ENCODE assay signal across 20 cellular contexts in genomic region chr10:123742751-123743440, GRCh38.
DNase-seq lines count a peak whose midpoint lies in the region; ATAC-seq, FAIRE-seq and TF ChIP-seq lines count a peak whose summit lies in the region.
"Had no signal": no experiment of that assay in that cellular context is flagged by ENCODE, and none has a peak within 500 bp of the region (broad histone marks: within the 10 kb centered on the region; RNA-seq: fewer than 3 reads in every experiment).

No MANE protein-coding gene starts in this region.

- no peak overlapping the region for H3K23ac ChIP-seq in H1 (ENCODE audit: insufficient read length)

- H3K56ac ChIP-seq in H1 (replicated peaks; ENCODE audit: insufficient read length, low read depth, low read length): no peak overlapping the region

- no peak overlapping the region for H4K5ac ChIP-seq in H1 (ENCODE audit: insufficient read length, low read depth, low read length)

- TF ChIP-seq CTCF in HCT116 (IDR thresholded peaks at IDR 0.05 in 2 of 3, conservative IDR thresholded peaks at IDR 0.05 in 1 of 3; ENCODE audit: borderline replicate concordance in 1 of 3, insufficient read depth in 1 of 3, low read depth in 2 of 3, low read length in 2 of 3) (0 out of 6 replicates have a peak, but pooled peaks of 1 of the 3 experiments have one; percentile 8), H1 (IDR thresholded peaks at IDR 0.05; ENCODE audit: control extremely low read depth in 1 of 3, insufficient read depth in 1 of 3, low read depth in 1 of 3, low read length in 3 of 3) (no peak), osteoblast (IDR thresholded peaks at IDR 0.05; ENCODE audit: extremely low read depth, low read depth, low read length) (no peak)

- no peak for TF ChIP-seq EP300 in H1 (IDR thresholded peaks at IDR 0.05; ENCODE audit: borderline replicate concordance in 1 of 2, low read depth in 2 of 2, low read length in 2 of 2)

- H2BK20ac ChIP-seq in H1 (ENCODE audit: low read length): no peak overlapping the region

- H3K27ac ChIP-seq in HCT116 (ENCODE audit: low read depth, low read length) (no peak overlapping the region), H1 (ENCODE audit: low read depth, low read length) (no peak overlapping the region), osteoblast (ENCODE audit: low read depth, low read length) (no peak overlapping the region)
- H3K27ac ChIP-seq: A549 had no signal

- H4K8ac ChIP-seq in H1 (ENCODE audit: extremely low read depth, insufficient read depth, low read length): no peak overlapping the region

- no peak overlapping the region for H4K91ac ChIP-seq in H1 (replicated peaks; ENCODE audit: insufficient read length, low read length)

- CTCF ChIA-PET in HCT116 (lab: Charles Lee) (no interaction called here), H1 (lab: Charles Lee; ENCODE audit: partially characterized antibody) (interaction anchor here (1.2 to 1.8 kb wide), 3 partner anchors 19 to 169 kb away, joined by 4 to 5 read pairs (median 4); no protein-coding TSS in a partner anchor)

- H3K36me3 ChIP-seq in HCT116 (ENCODE audit: control insufficient read depth in 1 of 2, insufficient read depth in 2 of 2, low read length in 2 of 2) (no peaks in the 10 kb centered on the region), H1 (ENCODE audit: control insufficient read depth in 2 of 4, insufficient read depth in 4 of 4, low read length in 3 of 4) (no peaks in the 10 kb centered on the region), osteoblast (ENCODE audit: insufficient read depth, low read length) (no peaks in the 10 kb centered on the region)

- H4K20me1 ChIP-seq in HCT116 (ENCODE audit: insufficient read depth): no peaks in the 10 kb centered on the region
- H4K20me1 ChIP-seq in H1 (replicated peaks in 1 of 2; ENCODE audit: control insufficient read depth in 1 of 2, insufficient read depth in 2 of 2, low read length in 2 of 2): peaks cover 0 to 2% of the 10 kb centered on the region in 2 experiments
- H4K20me1 ChIP-seq in osteoblast (ENCODE audit: insufficient read depth, low read length): no peaks in the 10 kb centered on the region

- no peak for TF ChIP-seq POLR2A in HCT116 (IDR thresholded peaks at IDR 0.05; ENCODE audit: borderline replicate concordance, extremely low read depth, insufficient read depth, insufficient read length)
- no peak for TF ChIP-seq POLR2A in H1 (IDR thresholded peaks at IDR 0.05; ENCODE audit: control extremely low read depth in 1 of 2, low read depth in 2 of 2, low read length in 2 of 2)

- H3K79me1 ChIP-seq in H1 (ENCODE audit: low read depth, low read length): no peaks in the 10 kb centered on the region

- no peak overlapping the region for H3K9ac ChIP-seq in HCT116 (ENCODE audit: low read length)
- no peak overlapping the region for H3K9ac ChIP-seq in H1 (replicated peaks in 1 of 4; ENCODE audit: extremely low read depth in 1 of 4, low read depth in 3 of 4, low read length in 3 of 4)

- POLR2A ChIA-PET in HCT116 (lab: Charles Lee): no interaction called here
- POLR2A ChIA-PET in H1 (lab: Charles Lee; ENCODE audit: partially characterized antibody): interaction anchor here (0.7 to 1.4 kb wide), 2 partner anchors 9 to 18 kb away, joined by 4 to 5 read pairs; no protein-coding TSS in a partner anchor

- H2AFZ ChIP-seq in HCT116 (ENCODE audit: low read depth, low read length, poor library complexity, severe bottlenecking) (no peak overlapping the region), H1 (ENCODE audit: low read length) (no peak overlapping the region), osteoblast (ENCODE audit: low read length) (no peak overlapping the region)

- H3K27me3 ChIP-seq in HCT116 (ENCODE audit: insufficient read depth, low read length) (peaks cover 56% of the 10 kb centered on the region), H1 (replicated peaks in 1 of 4; ENCODE audit: control insufficient read depth in 3 of 4, extremely low read depth in 1 of 4, insufficient read depth in 3 of 4, low read length in 3 of 4) (no peaks in the 10 kb centered on the region), osteoblast (ENCODE audit: insufficient read depth, low read length) (no peaks in the 10 kb centered on the region)

- no peaks in the 10 kb centered on the region for H3K9me2 ChIP-seq in HCT116 (ENCODE audit: insufficient read depth)

- no peak overlapping the region for H3K14ac ChIP-seq in H1 (ENCODE audit: insufficient read length)

- intact Hi-C loops in HCT116 (cut with micrococcal nuclease): no loop called here

- H2BK120ac ChIP-seq in H1 (replicated peaks; ENCODE audit: low read depth, low read length): no peak overlapping the region

- no peak overlapping the region for H2BK5ac ChIP-seq in H1 (ENCODE audit: low read depth, low read length)

- peak; percentile 43; the same call in 1 of the 2 replicates for ATAC-seq in HCT116
- ATAC-seq in HG03045 (IDR thresholded peaks at IDR 0.05; ENCODE audit: unreplicated experiment): no peak
- ATAC-seq in HG02623 (IDR thresholded peaks at IDR 0.05; ENCODE audit: unreplicated experiment): no peak
- ATAC-seq: T-helper 17 cell had no signal

- WGBS in H1 (ENCODE audit: extremely low coverage in 1 of 2, insufficient coverage in 1 of 2, insufficient read length in 1 of 2, insufficient replicate concordance in 2 of 2, low coverage in 1 of 2, low lambda C conversion rate in 2 of 2, missing lambda C conversion rate in 1 of 2), 2 experiments: 87% methylated on average over 10 of the region's 10 CpGs; no CpG with 5 or more reads in 1 of the 2 experiments

- H3K23me2 ChIP-seq in H1 (ENCODE audit: low read depth, low read length): no peaks in the 10 kb centered on the region

- H3K4me3 ChIP-seq in HCT116 (replicated peaks in 1 of 2; ENCODE audit: low read depth in 1 of 2, low read length in 2 of 2) (no peak overlapping the region), H1 (ENCODE audit: extremely low read depth in 1 of 4, insufficient read depth in 2 of 4, low read depth in 3 of 4, low read length in 4 of 4) (no peak overlapping the region), osteoblast (ENCODE audit: insufficient read depth, low read length) (no peak overlapping the region)
- H3K4me3 ChIP-seq: A549 had no signal

- no peak for FAIRE-seq in H1 (lab: Jason Lieb, UNC)
- FAIRE-seq: A549, HTR-8/SVneo had no signal

- DNase-seq in activated CD8-positive, alpha-beta memory T cell treated with anti-CD3 and anti-CD28 coated beads for 24 hours: peak; percentile 21
- no peak for DNase-seq in activated CD8-positive, alpha-beta memory T cell treated with anti-CD3 and anti-CD28 coated beads, Interleukin-2, amount 50 U/mL, for 48 hours
- DNase-seq in HCT116 (ENCODE audit: low read depth, low spot score) (no peak), H1 (ENCODE audit: low read depth in 1 of 2, low spot score in 2 of 2) (no peak), osteoblast (ENCODE audit: insufficient read length, low spot score, missing footprints) (no peak)
- DNase-seq in stimulated activated CD4-positive, alpha-beta T cell treated with anti-CD3 and anti-CD28 coated beads, Interleukin-4, amount 100 ng/mL, for 4 hours: no peak
- DNase-seq: C1 segment of cervical spinal cord, DMS79 treated with DMSO at 0.1 percent for 48 hours, GDM1, HFFc6, IMR-90, NCI-H146, NCI-H2029 treated with DMSO at 0.1 percent for 48 hours, NCI-H2227 treated with DMSO at 0.1 percent for 48 hours, NCI-H524, T-helper 17 cell had no signal

- H2AK5ac ChIP-seq in H1 (ENCODE audit: low read depth, low read length): no peak overlapping the region

- H3K4ac ChIP-seq in H1 (replicated peaks; ENCODE audit: insufficient read length, low read depth, low read length): no peak overlapping the region

- TF ChIP-seq RAD21 in HCT116 (IDR thresholded peaks at IDR 0.05; ENCODE audit: low read depth) (peak; percentile 16; the same call in 1 of the 2 replicates), H1 (IDR thresholded peaks at IDR 0.05 in 1 of 2, conservative IDR thresholded peaks at IDR 0.05 in 1 of 2; ENCODE audit: low read depth in 2 of 2, low read length in 2 of 2) (peak; percentile 9 to 15; a peak in 1 of 4 replicates)

- no TSS peak for BruUV-seq in HCT116 (replicated peaks; lab: Mats Ljungman, UMichigan)

- 0 out of 2 replicates have a peak overlapping the region, but pooled peaks have one; percentile 61 for H2BK15ac ChIP-seq in H1 (ENCODE audit: low read length)

- no peaks in the 10 kb centered on the region for H3K9me3 ChIP-seq in HCT116 (ENCODE audit: control insufficient read depth in 1 of 2, insufficient read depth in 1 of 2, low read depth in 1 of 2, low read length in 2 of 2)
- no peaks in the 10 kb centered on the region for H3K9me3 ChIP-seq in H1 (ENCODE audit: insufficient read depth in 2 of 2, low read depth in 1 of 2, low read length in 1 of 2)
- H3K9me3 ChIP-seq in osteoblast (ENCODE audit: low read depth, low read length): no peaks in the 10 kb centered on the region
- H3K9me3 ChIP-seq: A549 had no signal

- H3K4me2 ChIP-seq in HCT116 (ENCODE audit: low read length) (no peak overlapping the region), H1 (ENCODE audit: insufficient read depth in 1 of 2, low read depth in 2 of 2, low read length in 2 of 2) (no peak overlapping the region), osteoblast (ENCODE audit: insufficient read depth, low read length) (no peak overlapping the region)

- H3K79me2 ChIP-seq in HCT116 (ENCODE audit: insufficient read depth, low read length) (no peaks in the 10 kb centered on the region), H1 (ENCODE audit: control insufficient read depth in 1 of 2, insufficient read depth in 2 of 2, low read length in 2 of 2) (no peaks in the 10 kb centered on the region), osteoblast (ENCODE audit: insufficient read depth, low read length) (no peaks in the 10 kb centered on the region)

- H3K4me1 ChIP-seq in HCT116 (ENCODE audit: control insufficient read depth in 1 of 2, insufficient read depth in 2 of 2, low read length in 2 of 2) (no peaks in the 10 kb centered on the region), H1 (replicated peaks in 1 of 4; ENCODE audit: control insufficient read depth in 3 of 4, insufficient read depth in 4 of 4, low read length in 3 of 4) (peaks cover 0 to 10% (median 1%) of the 10 kb centered on the region in 4 experiments; a peak in 4 of 7 replicates), osteoblast (ENCODE audit: insufficient read depth, low read length) (no peaks in the 10 kb centered on the region)

- H2BK12ac ChIP-seq in H1 (ENCODE audit: low read depth, low read length): no peak overlapping the region

- H3K18ac ChIP-seq in H1 (ENCODE audit: extremely low read depth, low read length): no peak overlapping the region

- RAD21 ChIA-PET in HCT116 (lab: Charles Lee; ENCODE audit: low non-redundant PET in 1 of 2, low total read pairs in 2 of 2, uncharacterized antibody in 2 of 2, unreplicated experiment in 2 of 2): no interaction called here

TF ChIP-seq in HCT116, 20 proteins besides CTCF, POLR2A, EP300 and RAD21 (continues in another document):
- TF ChIP-seq JUND (IDR thresholded peaks at IDR 0.05) (no peak), POLR2AphosphoS5 (IDR thresholded peaks at IDR 0.05; ENCODE audit: low read depth, low read length) (no peak), ELF1 (IDR thresholded peaks at IDR 0.05; ENCODE audit: borderline replicate concordance, low read depth) (no peak)
